8 cellular contexts compared by ENCODE assay signal in the genomic region with DNA sequence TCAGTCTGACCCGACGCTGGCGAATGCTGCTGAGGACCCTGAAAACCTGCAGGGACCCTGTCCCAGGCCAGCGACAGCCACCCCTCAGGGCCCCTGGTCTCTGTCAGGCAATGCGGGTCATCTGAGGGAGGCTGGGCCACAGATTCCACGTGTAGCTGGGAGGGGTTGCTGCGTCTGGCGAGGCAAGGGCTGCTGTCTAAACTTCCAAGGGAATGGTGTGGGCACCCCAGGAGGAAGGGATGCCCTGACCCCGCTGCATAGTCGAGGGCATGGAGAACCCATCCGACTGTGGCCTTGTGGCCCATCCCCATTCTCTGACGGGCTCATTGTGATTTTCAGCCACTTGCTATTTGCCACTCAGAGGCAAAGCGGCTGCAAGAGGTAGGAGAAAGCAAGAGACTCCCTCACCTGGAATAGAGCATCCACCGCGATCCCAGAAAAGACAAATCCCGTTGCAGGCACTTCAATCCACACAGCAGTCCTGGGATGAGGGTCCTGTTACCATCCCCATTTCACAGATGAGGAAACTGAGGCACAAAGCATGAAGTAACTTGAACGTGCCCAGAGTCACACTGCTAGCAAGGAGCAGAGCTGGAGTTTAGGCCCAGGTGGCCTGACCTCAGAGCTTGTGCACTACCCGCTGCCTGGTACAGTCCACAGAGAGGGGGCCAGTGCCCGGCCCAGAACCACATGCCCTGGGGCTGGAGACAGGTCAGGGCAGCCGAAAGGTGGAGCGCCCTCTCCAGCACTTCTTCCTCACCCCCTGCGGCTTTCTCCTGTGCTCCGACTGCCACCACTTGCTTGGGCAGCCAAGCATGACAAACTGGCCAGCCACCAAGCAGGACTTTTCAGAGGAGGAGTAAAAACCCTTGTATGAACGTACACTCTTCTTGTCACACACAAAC.
A peak's percentile ranks its signal among the peaks of the same experiment; 100 is the strongest.
DNase-seq lines count a peak whose midpoint lies in the region; ATAC-seq and TF ChIP-seq lines count a peak whose summit lies in the region.

No MANE protein-coding gene starts in this region.

- intact Hi-C loops in HCT116 (cut with micrococcal nuclease): loop anchor here (1.0 to 5.0 kb wide), 4 partner anchors 63 to 210 kb away; no protein-coding TSS in a partner anchor

- peaks cover 100% of the 10 kb centered on the region for H3K79me2 ChIP-seq in HCT116 (ENCODE audit: insufficient read depth, low read length)

- peaks cover 0 to 3% of the 10 kb centered on the region in 2 donors for H3K27me3 Mint-ChIP-seq in CD8-positive, alpha-beta memory T cell
- no peaks in the 10 kb centered on the region for H3K27me3 Mint-ChIP-seq in naive thymus-derived CD8-positive, alpha-beta T cell

- no peak for TF ChIP-seq RAD21 in HCT116 (IDR thresholded peaks at IDR 0.05; ENCODE audit: low read depth)

- no peaks in the 10 kb centered on the region for H3K9me3 Mint-ChIP-seq in CD8-positive, alpha-beta memory T cell
- no peaks in the 10 kb centered on the region for H3K9me3 Mint-ChIP-seq in naive thymus-derived CD8-positive, alpha-beta T cell

- ATAC-seq in HCT116 (peak; percentile 2; the same call in 1 of the 2 replicates), HG03520 (IDR thresholded peaks at IDR 0.05; ENCODE audit: unreplicated experiment) (no peak)
- peak; percentile 6 to 8 for ATAC-seq in naive thymus-derived CD8-positive, alpha-beta T cell

- CTCF ChIA-PET in CD8-positive, alpha-beta memory T cell (lab: Charles Lee): interaction anchor here (0.7 to 4.0 kb wide), 57 partner anchors 7 to 616 kb away, joined by 3 to 35 read pairs (median 5); no protein-coding TSS in a partner anchor
- CTCF ChIA-PET in HCT116 (lab: Charles Lee): interaction anchor here (0.5 to 3.4 kb wide), 36 partner anchors 7 to 617 kb away, joined by 3 to 32 read pairs (median 6); no protein-coding TSS in a partner anchor

- TF ChIP-seq CTCF in HCT116 (IDR thresholded peaks at IDR 0.05 in 2 of 3, conservative IDR thresholded peaks at IDR 0.05 in 1 of 3; ENCODE audit: borderline replicate concordance in 1 of 3, insufficient read depth in 1 of 3, low read depth in 2 of 3, low read length in 2 of 3): no peak

- POLR2A ChIA-PET in CD8-positive, alpha-beta memory T cell (lab: Charles Lee): interaction anchor here (0.5 to 1.3 kb wide), 4 partner anchors 60 to 1373 kb away, joined by 3 to 4 read pairs (median 4); no protein-coding TSS in a partner anchor
- POLR2A ChIA-PET in HCT116 (lab: Charles Lee): interaction anchor here (1.0 to 13.2 kb wide), 15 partner anchors 9 to 142 kb away, joined by 3 to 227 read pairs (median 4); no protein-coding TSS in a partner anchor
- POLR2A ChIA-PET in naive thymus-derived CD8-positive, alpha-beta T cell (lab: Charles Lee): interaction anchor here (0.8 to 1.4 kb wide), 5 partner anchors 14 to 208 kb away, joined by 3 to 4 read pairs (median 3); no protein-coding TSS in a partner anchor

- RAD21 ChIA-PET in HCT116 (lab: Charles Lee; ENCODE audit: low non-redundant PET in 1 of 2, low total read pairs in 2 of 2, uncharacterized antibody in 2 of 2, unreplicated experiment in 2 of 2): interaction anchor here (0.6 to 1.0 kb wide), 3 partner anchors 10 to 212 kb away, joined by 3 to 6 read pairs (median 3); no protein-coding TSS in a partner anchor

- H3K27ac Mint-ChIP-seq in CD8-positive, alpha-beta memory T cell: peak overlapping the region; percentile 57 to 96 (median 92)
- H3K27ac Mint-ChIP-seq in naive thymus-derived CD8-positive, alpha-beta T cell: peak overlapping the region; percentile 36 to 89 (median 82)

- H3K4me1 ChIP-seq in CD8-positive, alpha-beta memory T cell (ENCODE audit: insufficient read depth, low read length): peaks cover 42% of the 10 kb centered on the region
- peaks cover 90 to 100% of the 10 kb centered on the region in 2 experiments for H3K4me1 ChIP-seq in HCT116 (ENCODE audit: control insufficient read depth in 1 of 2, insufficient read depth in 2 of 2, low read length in 2 of 2)

- no peak overlapping the region for H3K4me3 ChIP-seq in CD8-positive, alpha-beta memory T cell (ENCODE audit: low read length)
- H3K4me3 ChIP-seq in HCT116 (replicated peaks in 1 of 2; ENCODE audit: low read depth in 1 of 2, low read length in 2 of 2): no peak overlapping the region

- H3K9ac ChIP-seq in HCT116 (ENCODE audit: low read length): peak overlapping the region; percentile 69

- peaks cover 10% of the 10 kb centered on the region for H3K36me3 ChIP-seq in CD8-positive, alpha-beta memory T cell (ENCODE audit: insufficient read depth, low read length)
- peaks cover 0 to 60% of the 10 kb centered on the region in 2 experiments; a peak in 2 of 4 replicates for H3K36me3 ChIP-seq in HCT116 (ENCODE audit: control insufficient read depth in 1 of 2, insufficient read depth in 2 of 2, low read length in 2 of 2)

- no peak for TF ChIP-seq POLR2A in HCT116 (IDR thresholded peaks at IDR 0.05; ENCODE audit: borderline replicate concordance, extremely low read depth, insufficient read depth, insufficient read length)

- no peaks in the 10 kb centered on the region for H3K9me3 ChIP-seq in CD8-positive, alpha-beta memory T cell (ENCODE audit: low read length)
- H3K9me3 ChIP-seq in HCT116 (ENCODE audit: control insufficient read depth in 1 of 2, insufficient read depth in 1 of 2, low read depth in 1 of 2, low read length in 2 of 2): no peaks in the 10 kb centered on the region

- no peak overlapping the region for H3K27ac ChIP-seq in CD8-positive, alpha-beta memory T cell (ENCODE audit: low read depth, low read length)
- peak overlapping the region; percentile 99 for H3K27ac ChIP-seq in HCT116 (ENCODE audit: low read depth, low read length)

- H2AFZ ChIP-seq in HCT116 (ENCODE audit: low read depth, low read length, poor library complexity, severe bottlenecking): no peak overlapping the region

- peaks cover 0 to 91% (median 19%) of the 10 kb centered on the region in 3 donors for H3K36me3 Mint-ChIP-seq in CD8-positive, alpha-beta memory T cell
- peaks cover 0 to 73% (median 5%) of the 10 kb centered on the region in 3 donors for H3K36me3 Mint-ChIP-seq in naive thymus-derived CD8-positive, alpha-beta T cell

- H3K4me2 ChIP-seq in HCT116 (ENCODE audit: low read length): peak overlapping the region; percentile 63

- BruUV-seq in HCT116 (replicated peaks; lab: Mats Ljungman, UMichigan): no TSS peak

- H3K27me3 ChIP-seq in CD8-positive, alpha-beta memory T cell (ENCODE audit: insufficient read depth, low read length, poor library complexity, severe bottlenecking): no peaks in the 10 kb centered on the region
- H3K27me3 ChIP-seq in HCT116 (ENCODE audit: insufficient read depth, low read length): no peaks in the 10 kb centered on the region

- DNase-seq in CD8-positive, alpha-beta memory T cell: no peak
- no peak for DNase-seq in HCT116 (ENCODE audit: low read depth, low spot score)
- peak; percentile 39 for DNase-seq in astrocyte of the hippocampus (ENCODE audit: low read depth, low spot score)
- no peak for DNase-seq in naive thymus-derived CD8-positive, alpha-beta T cell
- no peak for DNase-seq in NK-92 treated with Interleukin-12 subunit alpha and Interleukin-12 subunit beta, amount 100 ng/mL, for 24 hours (lab: John Stamatoyannopoulos, UW)
- no peak for DNase-seq in dermis blood vessel endothelial cell
- no peak for DNase-seq in NCI-H82 treated with DMSO at 0.1 percent for 48 hours (lab: John Stamatoyannopoulos, UW; ENCODE audit: unreplicated experiment)

- H3K4me1 Mint-ChIP-seq in CD8-positive, alpha-beta memory T cell: peaks cover 67 to 96% (median 84%) of the 10 kb centered on the region in 3 donors
- peaks cover 32 to 85% (median 72%) of the 10 kb centered on the region in 4 donors for H3K4me1 Mint-ChIP-seq in naive thymus-derived CD8-positive, alpha-beta T cell

- no peaks in the 10 kb centered on the region for H3K9me2 ChIP-seq in HCT116 (ENCODE audit: insufficient read depth)

- no peaks in the 10 kb centered on the region for H4K20me1 ChIP-seq in HCT116 (ENCODE audit: insufficient read depth)

- H3K4me3 Mint-ChIP-seq in CD8-positive, alpha-beta memory T cell: peak overlapping the region in 2 of 7 donors; percentile 15 to 59
- H3K4me3 Mint-ChIP-seq in naive thymus-derived CD8-positive, alpha-beta T cell: peak overlapping the region in 2 of 10 donors; percentile 36 to 45

TF ChIP-seq in HCT116, 20 proteins besides CTCF, POLR2A, EP300 and RAD21:
- TF ChIP-seq YY1 (IDR thresholded peaks at IDR 0.05; ENCODE audit: extremely low read depth, insufficient replicate concordance, low read depth, low read length): no peak
- TF ChIP-seq EZH2 (IDR thresholded peaks at IDR 0.05): no peak
- TF ChIP-seq ZNF274 (IDR thresholded peaks at IDR 0.05; ENCODE audit: low read depth, low read length): no peak
- TF ChIP-seq TCF7L2 (IDR thresholded peaks at IDR 0.05; ENCODE audit: borderline replicate concordance, extremely low read depth, insufficient read depth, insufficient read length): peak; percentile 72
- TF ChIP-seq POLR2AphosphoS5 (IDR thresholded peaks at IDR 0.05; ENCODE audit: low read depth, low read length): peak; percentile 69
- TF ChIP-seq ZFX (IDR thresholded peaks at IDR 0.05): peak; percentile 47; the same call in 1 of the 2 replicates
